ENCODE assay signal across 19 cellular contexts in the genomic region with DNA sequence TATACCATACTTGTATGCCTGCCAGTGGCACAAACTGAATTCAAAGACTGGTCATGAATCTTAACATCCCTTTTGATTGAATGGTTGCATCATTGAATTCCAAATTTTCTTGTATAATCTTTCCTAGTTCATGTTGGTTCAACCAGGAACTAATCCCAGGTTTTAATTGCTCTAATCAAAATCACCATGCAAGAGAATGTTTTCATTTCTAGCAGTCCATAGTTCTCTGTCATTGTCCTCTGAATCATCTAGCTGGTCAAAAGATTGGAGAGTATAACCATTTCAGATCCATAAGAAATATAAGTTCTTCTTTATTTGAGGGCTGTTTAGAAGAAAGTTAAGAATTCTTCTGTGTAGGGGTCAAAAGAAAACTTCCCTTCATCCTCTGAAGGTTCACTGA. TPM values are rescaled to one million over a fixed set of nuclear protein-coding genes. Genes with fewer than 3 reads are reported as not detected.
DNase-seq lines count a peak whose midpoint lies in the region; ATAC-seq and TF ChIP-seq lines count a peak whose summit lies in the region.
"Had no signal": no experiment of that assay in that cellular context is flagged by ENCODE, and none has a peak within 500 bp of the region (broad histone marks: within the 10 kb centered on the region; RNA-seq: fewer than 3 reads in every experiment).

No MANE protein-coding gene starts in this region.

- ATAC-seq in GM23338, result no peak
- ATAC-seq in gastroesophageal sphincter, result no peak
- no peak for ATAC-seq in GM19035 (IDR thresholded peaks at IDR 0.05; ENCODE audit: unreplicated experiment)
- ATAC-seq: A549 had no signal

- TF ChIP-seq CTCF in GM23338 (conservative IDR thresholded peaks at IDR 0.05; ENCODE audit: low read depth in 2 of 2), result no peak
- TF ChIP-seq CTCF in endodermal cell (conservative IDR thresholded peaks at IDR 0.05), result no peak
- TF ChIP-seq CTCF in progenitor cell of endocrine pancreas (IDR thresholded peaks at IDR 0.05; ENCODE audit: unreplicated experiment), result no peak
- no peak for TF ChIP-seq CTCF in gastroesophageal sphincter (IDR thresholded peaks at IDR 0.05)

- no peaks in the 10 kb centered on the region for H3K9me3 Mint-ChIP-seq in activated CD4-positive, alpha-beta memory T cell treated with anti-CD3 and anti-CD28 coated beads for 36 hours
- H3K9me3 Mint-ChIP-seq in activated CD4-positive, alpha-beta memory T cell treated with anti-CD3 and anti-CD28 coated beads, Interleukin-2, amount 10 ng/mL, durations not matched to agents 7 days and 5 days, result no peaks in the 10 kb centered on the region
- no peaks in the 10 kb centered on the region for H3K9me3 Mint-ChIP-seq in GM23338
- no peaks in the 10 kb centered on the region for H3K9me3 Mint-ChIP-seq in endodermal cell
- H3K9me3 Mint-ChIP-seq in progenitor cell of endocrine pancreas (ENCODE audit: low read depth), result no peaks in the 10 kb centered on the region
- H3K9me3 Mint-ChIP-seq: nephron had no signal

- H3K27me3 Mint-ChIP-seq in activated CD4-positive, alpha-beta memory T cell treated with anti-CD3 and anti-CD28 coated beads for 36 hours, result no peaks in the 10 kb centered on the region
- no peaks in the 10 kb centered on the region for H3K27me3 Mint-ChIP-seq in activated CD4-positive, alpha-beta memory T cell treated with anti-CD3 and anti-CD28 coated beads, Interleukin-2, amount 10 ng/mL, durations not matched to agents 7 days and 5 days
- peaks cover 3% of the 10 kb centered on the region for H3K27me3 Mint-ChIP-seq in GM23338 (ENCODE audit: insufficient read depth, low read depth, poor library complexity)
- no peaks in the 10 kb centered on the region for H3K27me3 Mint-ChIP-seq in endodermal cell (ENCODE audit: insufficient read depth)
- H3K27me3 Mint-ChIP-seq in progenitor cell of endocrine pancreas, result no peaks in the 10 kb centered on the region

- peaks cover 87% of the 10 kb centered on the region for H3K79me2 ChIP-seq in GM23338 (replicated peaks; ENCODE audit: insufficient read depth)

- peaks cover 4% of the 10 kb centered on the region; the same call in 1 of the 2 replicates for H3K9me2 ChIP-seq in GM23338 (ENCODE audit: insufficient read depth)

- H3K4me1 ChIP-seq in GM23338 (ENCODE audit: insufficient read depth) (peaks cover 73% of the 10 kb centered on the region), endodermal cell (ENCODE audit: control insufficient read depth, insufficient read depth, low read length) (peaks cover 22% of the 10 kb centered on the region), gastroesophageal sphincter (peaks cover 0 to 57% (median 10%) of the 10 kb centered on the region in 3 donors)
- H3K4me1 ChIP-seq: A549 had no signal

- no peak overlapping the region for H3K4me3 Mint-ChIP-seq in activated CD4-positive, alpha-beta memory T cell treated with anti-CD3 and anti-CD28 coated beads for 36 hours
- no peak overlapping the region for H3K4me3 Mint-ChIP-seq in activated CD4-positive, alpha-beta memory T cell treated with anti-CD3 and anti-CD28 coated beads, Interleukin-2, amount 10 ng/mL, durations not matched to agents 7 days and 5 days
- H3K4me3 Mint-ChIP-seq in GM23338, result no peak overlapping the region
- no peak overlapping the region for H3K4me3 Mint-ChIP-seq in endodermal cell
- H3K4me3 Mint-ChIP-seq in progenitor cell of endocrine pancreas (ENCODE audit: low read depth), result no peak overlapping the region
- H3K4me3 Mint-ChIP-seq: nephron had no signal

- intact Hi-C loops in activated CD4-positive, alpha-beta memory T cell treated with anti-CD3 and anti-CD28 coated beads for 36 hours (cut with micrococcal nuclease), result loop anchor here (5.0 kb wide), 1 partner anchor 40 kb away; no protein-coding TSS in a partner anchor

- no peak for TF ChIP-seq EP300 in gastroesophageal sphincter (IDR thresholded peaks at IDR 0.05)

- no peak overlapping the region for H2AFZ ChIP-seq in GM23338

- H3F3A ChIP-seq in GM23338 (replicated peaks; ENCODE audit: low read depth), result no peaks in the 10 kb centered on the region

- no peak for DNase-seq in activated CD4-positive, alpha-beta memory T cell treated with anti-CD3 and anti-CD28 coated beads for 36 hours
- no peak for DNase-seq in activated CD4-positive, alpha-beta memory T cell treated with anti-CD3 and anti-CD28 coated beads, Interleukin-2, amount 10 ng/mL, durations not matched to agents 7 days and 5 days
- DNase-seq in GM23338 (ENCODE audit: low spot score) (no peak), endodermal cell (no peak), progenitor cell of endocrine pancreas (ENCODE audit: low spot score, unreplicated experiment) (no peak), A172 (ENCODE audit: low spot score) (no peak)
- DNase-seq: activated CD4-positive, alpha-beta T cell treated with anti-CD3 and anti-CD28 coated beads, Interleukin-2, amount 50 U/mL, for 1 hour; C1 segment of cervical spinal cord; NCI-H1417 treated with DMSO at 0.1 percent for 48 hours; NCI-H2171; stimulated activated CD4-positive, alpha-beta T cell treated with anti-CD3 and anti-CD28 coated beads, Interleukin-12 subunit alpha, Interleukin-12 subunit beta, amount 100 ng/mL, for 4 hours; stimulated activated naive CD4-positive, alpha-beta T cell; transverse colon had no signal

- peaks cover 61% of the 10 kb centered on the region for H3K4me1 Mint-ChIP-seq in activated CD4-positive, alpha-beta memory T cell treated with anti-CD3 and anti-CD28 coated beads for 36 hours (ENCODE audit: low read depth)
- peaks cover 28% of the 10 kb centered on the region for H3K4me1 Mint-ChIP-seq in activated CD4-positive, alpha-beta memory T cell treated with anti-CD3 and anti-CD28 coated beads, Interleukin-2, amount 10 ng/mL, durations not matched to agents 7 days and 5 days
- H3K4me1 Mint-ChIP-seq in GM23338 (peaks cover 68% of the 10 kb centered on the region), endodermal cell (peaks cover 71% of the 10 kb centered on the region), progenitor cell of endocrine pancreas (ENCODE audit: low read depth) (peaks cover 23% of the 10 kb centered on the region)

- H3K36me3 ChIP-seq in GM23338 (ENCODE audit: insufficient read depth), result peaks cover 6% of the 10 kb centered on the region; the same call in 1 of the 2 replicates
- peaks cover 28% of the 10 kb centered on the region for H3K36me3 ChIP-seq in endodermal cell (ENCODE audit: control insufficient read depth, insufficient read depth, low read length)
- H3K36me3 ChIP-seq in gastroesophageal sphincter, result peaks cover 0 to 5% of the 10 kb centered on the region in 2 donors

- no peak overlapping the region for H3K9ac ChIP-seq in endodermal cell (ENCODE audit: extremely low read depth, low read length, poor library complexity, severe bottlenecking)

- POLR2A ChIA-PET in activated CD4-positive, alpha-beta memory T cell treated with anti-CD3 and anti-CD28 coated beads for 36 hours (lab: Charles Lee), result no interaction called here
- POLR2A ChIA-PET in activated CD4-positive, alpha-beta memory T cell treated with anti-CD3 and anti-CD28 coated beads, Interleukin-2, amount 10 ng/mL, durations not matched to agents 7 days and 5 days (lab: Charles Lee), result interaction anchor here (0.6 kb wide), 1 partner anchor 1406 kb away, joined by 3 read pairs; no protein-coding TSS in a partner anchor

- H3K4me3 ChIP-seq in GM23338, result no peak overlapping the region
- no peak overlapping the region for H3K4me3 ChIP-seq in endodermal cell (ENCODE audit: low read length)
- H3K4me3 ChIP-seq in gastroesophageal sphincter, result no peak overlapping the region
- H3K4me3 ChIP-seq: A549, coronary artery, lung, transverse colon had no signal

- CTCF ChIA-PET in activated CD4-positive, alpha-beta memory T cell treated with anti-CD3 and anti-CD28 coated beads for 36 hours (lab: Charles Lee), result no interaction called here
- CTCF ChIA-PET in activated CD4-positive, alpha-beta memory T cell treated with anti-CD3 and anti-CD28 coated beads, Interleukin-2, amount 10 ng/mL, durations not matched to agents 7 days and 5 days (lab: Charles Lee), result interaction anchor here (1.2 kb wide), 1 partner anchor 9 kb away, joined by 3 read pairs; no protein-coding TSS in a partner anchor

- H4K20me1 ChIP-seq in GM23338 (replicated peaks; ENCODE audit: insufficient read depth), result peaks cover 21% of the 10 kb centered on the region; the same call in 1 of the 2 replicates

- no peaks in the 10 kb centered on the region for H3K27me3 ChIP-seq in GM23338 (ENCODE audit: insufficient read depth)
- no peaks in the 10 kb centered on the region for H3K27me3 ChIP-seq in endodermal cell (ENCODE audit: control insufficient read depth, insufficient read depth, low read length, poor library complexity, severe bottlenecking)
- no peaks in the 10 kb centered on the region for H3K27me3 ChIP-seq in gastroesophageal sphincter
- H3K27me3 ChIP-seq: transverse colon had no signal

- no peak for TF ChIP-seq POLR2A in gastroesophageal sphincter (IDR thresholded peaks at IDR 0.05)

- H3K27ac Mint-ChIP-seq in activated CD4-positive, alpha-beta memory T cell treated with anti-CD3 and anti-CD28 coated beads for 36 hours, result peak overlapping the region; percentile 34
- no peak overlapping the region for H3K27ac Mint-ChIP-seq in activated CD4-positive, alpha-beta memory T cell treated with anti-CD3 and anti-CD28 coated beads, Interleukin-2, amount 10 ng/mL, durations not matched to agents 7 days and 5 days
- H3K27ac Mint-ChIP-seq in GM23338 (no peak overlapping the region), endodermal cell (peak overlapping the region; percentile 56), progenitor cell of endocrine pancreas (peak overlapping the region; percentile 51)

- H3K27ac ChIP-seq in GM23338 (ENCODE audit: low read depth), result peak overlapping the region; percentile 39; the same call in 1 of the 2 replicates
- no peak overlapping the region for H3K27ac ChIP-seq in endodermal cell (ENCODE audit: low read depth, low read length)
- H3K27ac ChIP-seq in gastroesophageal sphincter, result no peak overlapping the region
- H3K27ac ChIP-seq: A549, coronary artery, transverse colon had no signal

- H3K9me3 ChIP-seq in endodermal cell (ENCODE audit: control insufficient read depth, low read length) (no peaks in the 10 kb centered on the region), gastroesophageal sphincter (no peaks in the 10 kb centered on the region)
- H3K9me3 ChIP-seq: A549, transverse colon had no signal

- H3K4me2 ChIP-seq in GM23338, result peak overlapping the region; percentile 44
- H3K4me2 ChIP-seq: A549 had no signal

- peaks cover 9% of the 10 kb centered on the region for H3K36me3 Mint-ChIP-seq in activated CD4-positive, alpha-beta memory T cell treated with anti-CD3 and anti-CD28 coated beads for 36 hours
- H3K36me3 Mint-ChIP-seq in activated CD4-positive, alpha-beta memory T cell treated with anti-CD3 and anti-CD28 coated beads, Interleukin-2, amount 10 ng/mL, durations not matched to agents 7 days and 5 days (ENCODE audit: low read depth), result peaks cover 28% of the 10 kb centered on the region
- peaks cover 17% of the 10 kb centered on the region; the same call in 2 of the 3 replicates for H3K36me3 Mint-ChIP-seq in GM23338 (ENCODE audit: low read depth)
- H3K36me3 Mint-ChIP-seq in endodermal cell (ENCODE audit: low read depth), result peaks cover 17% of the 10 kb centered on the region
- H3K36me3 Mint-ChIP-seq in progenitor cell of endocrine pancreas (ENCODE audit: insufficient read depth), result peaks cover 3% of the 10 kb centered on the region

RNA-seq across cellular contexts. Expression of gene ZNF292, which starts 57.2 kb away (rescaled TPM):
- total RNA-seq in activated CD4-positive, alpha-beta memory T cell treated with anti-CD3 and anti-CD28 coated beads for 36 hours, result 10 to 100 TPM; 51.9 to 52.5 TPM
- total RNA-seq in activated CD4-positive, alpha-beta memory T cell treated with anti-CD3 and anti-CD28 coated beads, Interleukin-2, amount 10 ng/mL, durations not matched to agents 7 days and 5 days, result 10 to 100 TPM; 58.8 to 59.3 TPM
- total RNA-seq in GM23338 (2014; rRNA removed; shearing (Covaris generic)), result 39.8 and 45.7 TPM in 2 replicates
- polyA plus RNA-seq in GM23338 (2016; fragmentation: Nextera tagmentation; extraction: Ambion mirVana), result 47.9 and 67.9 TPM in 2 replicates
- total RNA-seq in endodermal cell (10 to 100 TPM; 45.9 to 50.2 TPM), progenitor cell of endocrine pancreas (63.3 and 67.9 TPM in 2 replicates), gastroesophageal sphincter (10 to 100 TPM; 23.9 to 82.3 (median 54.5) TPM)
- polyA plus RNA-seq in endodermal cell (2013, experiment 1 of 2), result 23.8 TPM
- 25.2 TPM for polyA plus RNA-seq in endodermal cell (2013, experiment 2 of 2)
- total RNA-seq in A172 (2014; rRNA removed; shearing (Covaris generic)), result 9.3 and 13.9 TPM in 2 replicates

Comparison
In these comparisons a context has a peak if more than half of its experiments do, and no peak if none do; other contexts are left out.
1. H3K27ac Mint-ChIP-seq: peak in activated CD4-positive, alpha-beta memory T cell treated with anti-CD3 and anti-CD28 coated beads for 36 hours (single experiment), endodermal cell (single experiment) and progenitor cell of endocrine pancreas (single experiment); none in activated CD4-positive, alpha-beta memory T cell treated with anti-CD3 and anti-CD28 coated beads, Interleukin-2, amount 10 ng/mL, durations not matched to agents 7 days and 5 days (single experiment) and GM23338 (single experiment).